Comparison of ENCODE assay signal across 17 cellular contexts in the genomic region with DNA sequence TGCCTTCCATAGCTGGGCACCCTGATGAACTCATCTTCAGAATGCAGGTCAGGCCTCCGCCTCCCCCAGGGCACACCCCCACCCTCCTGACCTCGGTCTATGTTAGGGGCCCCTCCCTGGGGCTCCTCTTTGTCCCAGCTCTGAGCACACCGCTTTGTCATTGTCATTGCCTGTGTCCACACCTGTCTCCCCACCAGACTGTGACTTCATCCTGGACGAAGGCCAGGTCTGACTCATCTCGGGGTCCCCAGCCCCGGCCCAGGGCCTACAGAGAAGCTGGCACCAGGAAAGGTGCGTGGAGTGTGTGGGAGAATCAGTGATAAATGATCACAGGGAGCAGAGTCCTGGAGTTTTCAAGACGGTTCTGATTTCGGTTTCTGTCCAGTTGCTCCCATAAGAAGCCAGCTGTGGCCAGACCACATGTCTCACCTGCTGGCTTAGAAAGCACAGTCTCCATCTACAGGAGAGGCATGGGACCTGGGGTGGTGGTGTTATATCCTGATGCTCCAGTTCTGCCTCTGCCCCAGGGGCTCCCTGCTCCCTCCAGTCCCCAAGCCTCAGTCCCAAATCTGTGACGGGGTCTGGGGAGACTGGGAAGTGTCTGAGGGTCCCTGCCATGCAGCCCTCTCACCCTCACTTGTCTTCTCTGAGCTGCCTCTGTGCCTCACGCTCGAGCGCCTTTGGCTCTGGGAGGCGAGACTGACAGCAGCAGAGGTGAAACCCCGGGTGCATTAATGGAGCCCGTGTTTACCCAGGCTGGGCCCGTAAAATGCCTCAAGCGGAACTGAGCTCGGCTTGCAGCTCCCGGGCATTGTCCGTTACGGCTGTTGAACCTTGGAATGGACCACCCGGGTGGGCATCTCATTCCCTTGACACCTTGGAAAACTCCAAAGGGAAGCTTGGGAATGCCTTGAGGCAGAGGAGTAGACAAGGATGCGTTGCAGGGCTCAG.
DNase-seq lines count a peak whose midpoint lies in the region; ATAC-seq and TF ChIP-seq lines count a peak whose summit lies in the region.
"Had no signal": no experiment of that assay in that cellular context is flagged by ENCODE, and none has a peak within 500 bp of the region (broad histone marks: within the 10 kb centered on the region; RNA-seq: fewer than 3 reads in every experiment).

No MANE protein-coding gene starts in this region.

- TF ChIP-seq CTCF in BE2C (IDR thresholded peaks at IDR 0.05; ENCODE audit: low read depth, low read length) (peak; percentile 14; the same call in 1 of the 2 replicates), breast epithelium (IDR thresholded peaks at IDR 0.05) (no peak)

- no peak overlapping the region for H3K27ac ChIP-seq in breast epithelium
- H3K27ac ChIP-seq: body of pancreas, lower lobe of right lung had no signal

- ATAC-seq in GM18498 (IDR thresholded peaks at IDR 0.05; ENCODE audit: unreplicated experiment) (peak; percentile 44), left colon (no peak), left lobe of liver (no peak)
- ATAC-seq: activated CD4-positive, alpha-beta T cell treated with anti-CD3 and anti-CD28 coated beads for 36 hours; body of pancreas; effector memory CD8-positive, alpha-beta T cell; lower lobe of right lung had no signal

- H3K27me3 ChIP-seq in BE2C (no peaks in the 10 kb centered on the region), breast epithelium (no peaks in the 10 kb centered on the region)
- H3K27me3 ChIP-seq: body of pancreas had no signal

- H3K36me3 ChIP-seq in BE2C (no peaks in the 10 kb centered on the region), breast epithelium (no peaks in the 10 kb centered on the region)
- H3K36me3 ChIP-seq: HAP-1, lower lobe of right lung had no signal

- H3K9me3 ChIP-seq in BE2C (no peaks in the 10 kb centered on the region), breast epithelium (no peaks in the 10 kb centered on the region)
- H3K9me3 ChIP-seq: body of pancreas, HAP-1, lower lobe of right lung, SK-N-SH had no signal

- H3K4me3 ChIP-seq in BE2C (ENCODE audit: low read depth, low read length) (no peak overlapping the region), breast epithelium (no peak overlapping the region)
- H3K4me3 ChIP-seq: body of pancreas, HAP-1, lower lobe of right lung had no signal

- H3K4me1 ChIP-seq in BE2C (peaks cover 18% of the 10 kb centered on the region), breast epithelium (no peaks in the 10 kb centered on the region)
- H3K4me1 ChIP-seq: body of pancreas, HAP-1, lower lobe of right lung had no signal

- peak; percentile 63 for DNase-seq in BE2C
- peak; percentile 60 for DNase-seq in NCI-H510A (lab: John Stamatoyannopoulos, UW)
- peak; percentile 78 for DNase-seq in glomerular visceral epithelial cell (ENCODE audit: extremely low spot score)
- no peak for DNase-seq in NCI-H1930 (lab: John Stamatoyannopoulos, UW)
- no peak for DNase-seq in left colon
- DNase-seq in breast epithelium (ENCODE audit: low spot score in 2 of 2): no peak
- no peak for DNase-seq in left lobe of liver (ENCODE audit: low spot score)
- DNase-seq: activated CD4-positive, alpha-beta T cell treated with anti-CD3 and anti-CD28 coated beads for 36 hours; body of pancreas; effector memory CD8-positive, alpha-beta T cell; glutamatergic neuron; Karpas-422; lower lobe of right lung; NCI-H446; SK-N-SH had no signal

- TF ChIP-seq POLR2A in breast epithelium (IDR thresholded peaks at IDR 0.05): no peak

- intact Hi-C loops in left colon (cut with DNase I, micrococcal nuclease): no loop called here
- intact Hi-C loops in breast epithelium (cut with DNase I; ENCODE audit: low total_unique reads): no loop called here

Comparison
In these comparisons a context has a peak if more than half of its experiments do, and no peak if none do; other contexts are left out.
1. DNase-seq: peak in BE2C (single experiment), NCI-H510A (single experiment) and glomerular visceral epithelial cell (single experiment); none in NCI-H1930 (0 of 2), left colon (0 of 2), breast epithelium (0 of 2) and left lobe of liver (single experiment).